ENCODE assay signal across 15 cellular contexts in the genomic region with DNA sequence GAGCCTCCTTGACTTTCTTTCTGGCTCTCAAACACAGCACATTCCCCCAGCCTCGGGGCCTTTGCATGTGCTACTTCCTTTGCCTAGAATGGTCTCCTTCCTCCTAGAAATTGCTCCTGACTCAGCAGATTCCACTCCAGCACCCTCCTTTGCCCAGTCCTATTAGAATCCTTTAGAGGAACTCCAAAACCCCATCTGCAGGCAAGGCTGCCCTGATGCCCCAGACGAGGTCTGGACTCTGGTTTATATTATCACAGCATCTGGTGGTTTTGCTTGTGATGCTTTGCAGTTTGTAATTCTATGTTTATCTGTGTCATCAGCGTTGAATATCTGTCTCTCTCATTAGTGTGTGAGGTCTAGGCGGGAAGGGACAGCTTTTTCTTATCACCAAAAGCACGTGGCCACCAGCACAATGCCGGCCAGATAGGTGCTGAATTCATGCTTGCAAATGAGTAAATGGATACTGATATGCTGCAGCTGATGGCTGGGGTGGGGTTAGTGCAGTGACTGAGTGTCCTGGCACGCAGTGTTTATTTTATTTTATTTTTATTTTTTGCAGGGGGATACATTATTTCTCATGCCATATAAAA. TPM values are rescaled to one million over a fixed set of nuclear protein-coding genes. Genes with fewer than 3 reads are reported as not detected.
DNase-seq lines count a peak whose midpoint lies in the region; ATAC-seq and TF ChIP-seq lines count a peak whose summit lies in the region.
"Had no signal": no experiment of that assay in that cellular context is flagged by ENCODE, and none has a peak within 500 bp of the region (broad histone marks: within the 10 kb centered on the region; RNA-seq: fewer than 3 reads in every experiment).

No MANE protein-coding gene starts in this region.

- no peak overlapping the region for H3K4me3 Mint-ChIP-seq in activated CD8-positive, alpha-beta T cell treated with anti-CD3 and anti-CD28 coated beads, Interleukin-2, amount 10 ng/mL, durations not matched to agents 7 days and 5 days
- H3K4me3 Mint-ChIP-seq: activated naive CD8-positive, alpha-beta T cell; H9 had no signal

- no peaks in the 10 kb centered on the region for H3K36me3 Mint-ChIP-seq in activated CD8-positive, alpha-beta T cell treated with anti-CD3 and anti-CD28 coated beads, Interleukin-2, amount 10 ng/mL, durations not matched to agents 7 days and 5 days (ENCODE audit: low read depth)
- H3K36me3 Mint-ChIP-seq: activated naive CD8-positive, alpha-beta T cell had no signal

- POLR2A ChIA-PET in activated CD8-positive, alpha-beta T cell treated with anti-CD3 and anti-CD28 coated beads, Interleukin-2, amount 10 ng/mL, durations not matched to agents 7 days and 5 days (lab: Charles Lee), result no interaction called here

- no peaks in the 10 kb centered on the region for H3K9me3 Mint-ChIP-seq in activated CD8-positive, alpha-beta T cell treated with anti-CD3 and anti-CD28 coated beads, Interleukin-2, amount 10 ng/mL, durations not matched to agents 7 days and 5 days (ENCODE audit: insufficient read depth)
- H3K9me3 Mint-ChIP-seq: H9 had no signal

- H3K4me1 Mint-ChIP-seq in activated CD8-positive, alpha-beta T cell treated with anti-CD3 and anti-CD28 coated beads, Interleukin-2, amount 10 ng/mL, durations not matched to agents 7 days and 5 days (ENCODE audit: low read depth), result no peaks in the 10 kb centered on the region
- H3K4me1 Mint-ChIP-seq: H9 had no signal

- no peak for ATAC-seq in GM18517 (IDR thresholded peaks at IDR 0.05; ENCODE audit: unreplicated experiment)
- no peak for ATAC-seq in activated CD8-positive, alpha-beta T cell treated with anti-CD3 and anti-CD28 coated beads, Interleukin-2, amount 10 ng/mL, durations not matched to agents 7 days and 5 days

- H3K4me3 ChIP-seq in fibroblast of mammary gland (ENCODE audit: control insufficient read depth, low read depth, low read length), result no peak overlapping the region
- H3K4me3 ChIP-seq: psoas muscle, SK-N-MC had no signal

- H3K27me3 Mint-ChIP-seq in activated CD8-positive, alpha-beta T cell treated with anti-CD3 and anti-CD28 coated beads, Interleukin-2, amount 10 ng/mL, durations not matched to agents 7 days and 5 days (ENCODE audit: low read depth), result peaks cover 2% of the 10 kb centered on the region
- H3K27me3 Mint-ChIP-seq: activated naive CD8-positive, alpha-beta T cell had no signal

- DNase-seq in AG08395 (ENCODE audit: low spot score) (peak; percentile 35), OCI-M1 (lab: John Stamatoyannopoulos, UW) (peak; percentile 17), fibroblast of mammary gland (ENCODE audit: low read depth) (peak; percentile 34), mucosa of gallbladder (ENCODE audit: low spot score) (peak; percentile 33), NCI-H446 (lab: John Stamatoyannopoulos, UW) (no peak), NCI-H187 (lab: John Stamatoyannopoulos, UW) (no peak)
- no peak for DNase-seq in activated CD8-positive, alpha-beta T cell treated with anti-CD3 and anti-CD28 coated beads, Interleukin-2, amount 10 ng/mL, durations not matched to agents 7 days and 5 days
- DNase-seq: ACHN, H9, kidney glomerular epithelial cell, NCI-H510A treated with DMSO at 0.1 percent for 48 hours, psoas muscle had no signal

- no peak for TF ChIP-seq CTCF in fibroblast of mammary gland (conservative IDR thresholded peaks at IDR 0.05; ENCODE audit: control insufficient read depth, insufficient read depth, low read depth, low read length)

- H3K27ac Mint-ChIP-seq in activated CD8-positive, alpha-beta T cell treated with anti-CD3 and anti-CD28 coated beads, Interleukin-2, amount 10 ng/mL, durations not matched to agents 7 days and 5 days, result no peak overlapping the region
- H3K27ac Mint-ChIP-seq: activated naive CD8-positive, alpha-beta T cell had no signal

- CTCF ChIA-PET in activated CD8-positive, alpha-beta T cell treated with anti-CD3 and anti-CD28 coated beads, Interleukin-2, amount 10 ng/mL, durations not matched to agents 7 days and 5 days (lab: Charles Lee), result no interaction called here

RNA-seq across cellular contexts. Expression of gene ANKH, which starts 30.0 kb away (rescaled TPM):
- total RNA-seq in mucosa of gallbladder, result 73.7 TPM
- total RNA-seq in activated CD8-positive, alpha-beta T cell treated with anti-CD3 and anti-CD28 coated beads, Interleukin-2, amount 10 ng/mL, durations not matched to agents 7 days and 5 days, result 10 to 100 TPM; 32.1 to 36.0 TPM

Comparison
In these comparisons a context has a peak if more than half of its experiments do, and no peak if none do; other contexts are left out.
1. DNase-seq: peak in AG08395 (single experiment), OCI-M1 (single experiment), fibroblast of mammary gland (single experiment) and mucosa of gallbladder (single experiment); none in NCI-H446 (0 of 2), activated CD8-positive, alpha-beta T cell treated with anti-CD3 and anti-CD28 coated beads, Interleukin-2, amount 10 ng/mL, durations not matched to agents 7 days and 5 days (single experiment) and NCI-H187 (0 of 2).